Comparison of ENCODE assay signal across 8 cellular contexts in genomic region chr2:38740851-38741541, GRCh38. TPM values are rescaled to one million over a fixed set of nuclear protein-coding genes. Genes with fewer than 3 reads are reported as not detected.
DNase-seq lines count a peak whose midpoint lies in the region; ATAC-seq lines count a peak whose summit lies in the region.

No MANE protein-coding gene starts in this region.

- H3K36me3 Mint-ChIP-seq in activated CD4-positive, alpha-beta T cell treated with anti-CD3 and anti-CD28 coated beads, Interleukin-2, amount 10 ng/mL, durations not matched to agents 7 days and 5 days (ENCODE audit: low read depth) = peaks cover 53% of the 10 kb centered on the region
- peaks cover 100% of the 10 kb centered on the region for H3K36me3 Mint-ChIP-seq in stimulated activated effector memory CD8-positive, alpha-beta T cell treated with anti-CD3 and anti-CD28 coated beads, Interleukin-12 subunit alpha, Interleukin-12 subunit beta, amount 100 ng/mL, for 72 hours

- POLR2A ChIA-PET in activated CD4-positive, alpha-beta T cell treated with anti-CD3 and anti-CD28 coated beads, Interleukin-2, amount 10 ng/mL, durations not matched to agents 7 days and 5 days (lab: Charles Lee) = interaction anchor here (1.9 kb wide), 1 partner anchor 11 kb away, joined by 6 read pairs; the partner anchor contains the start of gene SRSF7

- H3K4me1 ChIP-seq in right cardiac atrium (ENCODE audit: control insufficient read depth, insufficient read depth, low read length) = peaks cover 3% of the 10 kb centered on the region

- 57% methylated on average over 11 of the region's 11 CpGs for WGBS in right cardiac atrium

- CTCF ChIA-PET in activated CD4-positive, alpha-beta T cell treated with anti-CD3 and anti-CD28 coated beads, Interleukin-2, amount 10 ng/mL, durations not matched to agents 7 days and 5 days (lab: Charles Lee) = interaction anchor here (0.5 to 1.8 kb wide), 13 partner anchors 9 to 191 kb away, joined by 3 to 5 read pairs (median 4); partner anchors contain the start of gene SRSF7

- peak overlapping the region; percentile 60 for H3K27ac Mint-ChIP-seq in activated CD4-positive, alpha-beta T cell treated with anti-CD3 and anti-CD28 coated beads, Interleukin-2, amount 10 ng/mL, durations not matched to agents 7 days and 5 days
- H3K27ac Mint-ChIP-seq in stimulated activated effector memory CD8-positive, alpha-beta T cell treated with anti-CD3 and anti-CD28 coated beads, Interleukin-12 subunit alpha, Interleukin-12 subunit beta, amount 100 ng/mL, for 72 hours = peak overlapping the region; percentile 54

- H3K9me3 ChIP-seq in right cardiac atrium (ENCODE audit: control insufficient read depth, low read length) = no peaks in the 10 kb centered on the region

- no peaks in the 10 kb centered on the region for H3K27me3 Mint-ChIP-seq in activated CD4-positive, alpha-beta T cell treated with anti-CD3 and anti-CD28 coated beads, Interleukin-2, amount 10 ng/mL, durations not matched to agents 7 days and 5 days

- H3K27ac ChIP-seq in right cardiac atrium (ENCODE audit: low read length) = no peak overlapping the region

- H3K27me3 ChIP-seq in right cardiac atrium (ENCODE audit: control insufficient read depth, insufficient read depth) = no peaks in the 10 kb centered on the region

- intact Hi-C loops in right cardiac atrium (cut with DNase I) = loop anchor here in 1 of 4 donors (5.0 to 10.0 kb wide), 2 partner anchors 159 to 206 kb away; no protein-coding TSS in a partner anchor

- H3K4me3 Mint-ChIP-seq in activated CD4-positive, alpha-beta T cell treated with anti-CD3 and anti-CD28 coated beads, Interleukin-2, amount 10 ng/mL, durations not matched to agents 7 days and 5 days = no peak overlapping the region
- H3K4me3 Mint-ChIP-seq in stimulated activated effector memory CD8-positive, alpha-beta T cell treated with anti-CD3 and anti-CD28 coated beads, Interleukin-12 subunit alpha, Interleukin-12 subunit beta, amount 100 ng/mL, for 72 hours = no peak overlapping the region

- H3K9me3 Mint-ChIP-seq in activated CD4-positive, alpha-beta T cell treated with anti-CD3 and anti-CD28 coated beads, Interleukin-2, amount 10 ng/mL, durations not matched to agents 7 days and 5 days = no peaks in the 10 kb centered on the region
- H3K9me3 Mint-ChIP-seq in stimulated activated effector memory CD8-positive, alpha-beta T cell treated with anti-CD3 and anti-CD28 coated beads, Interleukin-12 subunit alpha, Interleukin-12 subunit beta, amount 100 ng/mL, for 72 hours = no peaks in the 10 kb centered on the region

- ATAC-seq in right cardiac atrium (peak; percentile 9 to 18), GM18867 (IDR thresholded peaks at IDR 0.05; ENCODE audit: unreplicated experiment) (no peak)
- ATAC-seq in stimulated activated effector memory CD8-positive, alpha-beta T cell treated with anti-CD3 and anti-CD28 coated beads, Interleukin-12 subunit alpha, Interleukin-12 subunit beta, amount 100 ng/mL, for 72 hours = peak; percentile 9

- peaks cover 43% of the 10 kb centered on the region for H3K4me1 Mint-ChIP-seq in activated CD4-positive, alpha-beta T cell treated with anti-CD3 and anti-CD28 coated beads, Interleukin-2, amount 10 ng/mL, durations not matched to agents 7 days and 5 days
- H3K4me1 Mint-ChIP-seq in stimulated activated effector memory CD8-positive, alpha-beta T cell treated with anti-CD3 and anti-CD28 coated beads, Interleukin-12 subunit alpha, Interleukin-12 subunit beta, amount 100 ng/mL, for 72 hours = peaks cover 50% of the 10 kb centered on the region

- DNase-seq in activated CD4-positive, alpha-beta T cell treated with anti-CD3 and anti-CD28 coated beads, Interleukin-2, amount 10 ng/mL, durations not matched to agents 7 days and 5 days = no peak
- no peak for DNase-seq in activated CD4-positive, alpha-beta T cell treated with anti-CD3 and anti-CD28 coated beads, Interleukin-2, amount 50 U/mL, for 48 hours
- DNase-seq in NCI-H2171 treated with DMSO at 0.1 percent for 48 hours (lab: John Stamatoyannopoulos, UW) (peak; percentile 83), amniotic epithelial cell (ENCODE audit: low read depth) (peak; percentile 29), right cardiac atrium (peak in 2 of 3 donors; percentile 42 to 62), NCI-H774 (lab: John Stamatoyannopoulos, UW) (no peak)
- no peak for DNase-seq in stimulated activated effector memory CD8-positive, alpha-beta T cell treated with anti-CD3 and anti-CD28 coated beads, Interleukin-12 subunit alpha, Interleukin-12 subunit beta, amount 100 ng/mL, for 72 hours (ENCODE audit: low spot score in 2 of 2)

- no peak overlapping the region for H3K4me3 ChIP-seq in right cardiac atrium (ENCODE audit: low read length)

RNA-seq across cellular contexts. Expression of gene SRSF7, which starts 10.2 kb away (rescaled TPM):
- total RNA-seq in activated CD4-positive, alpha-beta T cell treated with anti-CD3 and anti-CD28 coated beads, Interleukin-2, amount 10 ng/mL, durations not matched to agents 7 days and 5 days = 100 to 1,000 TPM; 225 to 272 TPM
- total RNA-seq in right cardiac atrium = 10 to 100 TPM; 51.4 to 87.1 (median 64.6) TPM
- 51.1 TPM for polyA plus RNA-seq in right cardiac atrium

RNA-seq across cellular contexts. Expression of gene GEMIN6, which starts 37.0 kb away (rescaled TPM):
- 10 to 100 TPM; 17.5 to 18.6 TPM for total RNA-seq in activated CD4-positive, alpha-beta T cell treated with anti-CD3 and anti-CD28 coated beads, Interleukin-2, amount 10 ng/mL, durations not matched to agents 7 days and 5 days
- total RNA-seq in right cardiac atrium = 10 to 100 TPM in 2 of 4 donors, 1 to 10 TPM in 2; 7.8 to 12.8 (median 9.2) TPM
- 7.3 TPM for polyA plus RNA-seq in right cardiac atrium

Comparison
In these comparisons a context has a peak if more than half of its experiments do, and no peak if none do; other contexts are left out.
1. DNase-seq: peak in NCI-H2171 treated with DMSO at 0.1 percent for 48 hours (single experiment), amniotic epithelial cell (single experiment) and right cardiac atrium (2 of 3); none in activated CD4-positive, alpha-beta T cell treated with anti-CD3 and anti-CD28 coated beads, Interleukin-2, amount 10 ng/mL, durations not matched to agents 7 days and 5 days (single experiment), activated CD4-positive, alpha-beta T cell treated with anti-CD3 and anti-CD28 coated beads, Interleukin-2, amount 50 U/mL, for 48 hours (0 of 2), stimulated activated effector memory CD8-positive, alpha-beta T cell treated with anti-CD3 and anti-CD28 coated beads, Interleukin-12 subunit alpha, Interleukin-12 subunit beta, amount 100 ng/mL, for 72 hours (0 of 2) and NCI-H774 (single experiment).